In genomic region chr17:48842746-48843145, GRCh38 we compare ENCODE assay signal across 1 cellular context.
TF ChIP-seq lines count a peak whose summit lies in the region.

No MANE protein-coding gene starts in this region.

TF ChIP-seq in IMR-90, 13 proteins besides CTCF, POLR2A, EP300 and RAD21:
- TF ChIP-seq NFE2L2 (IDR thresholded peaks at IDR 0.05; ENCODE audit: low read depth, low read length) = no peak
- no peak for TF ChIP-seq MAZ (IDR thresholded peaks at IDR 0.05; ENCODE audit: borderline replicate concordance, low read depth, low read length)
- no peak for TF ChIP-seq RCOR1 (IDR thresholded peaks at IDR 0.05; ENCODE audit: insufficient replicate concordance, low read length)
- TF ChIP-seq CEBPB (IDR thresholded peaks at IDR 0.05; ENCODE audit: low read depth, low read length) = no peak
- no peak for TF ChIP-seq MXI1 (IDR thresholded peaks at IDR 0.05; ENCODE audit: borderline replicate concordance, low read depth, low read length)
- TF ChIP-seq CHD1 (IDR thresholded peaks at IDR 0.05; ENCODE audit: low read depth, low read length) = no peak
- no peak for TF ChIP-seq FOS (IDR thresholded peaks at IDR 0.05; ENCODE audit: low read depth, low read length)
- TF ChIP-seq MAFK (IDR thresholded peaks at IDR 0.05; ENCODE audit: low read depth, low read length) = no peak
- TF ChIP-seq SMC3 (IDR thresholded peaks at IDR 0.05; ENCODE audit: low read depth, low read length) = no peak
- TF ChIP-seq, protein P1, sequence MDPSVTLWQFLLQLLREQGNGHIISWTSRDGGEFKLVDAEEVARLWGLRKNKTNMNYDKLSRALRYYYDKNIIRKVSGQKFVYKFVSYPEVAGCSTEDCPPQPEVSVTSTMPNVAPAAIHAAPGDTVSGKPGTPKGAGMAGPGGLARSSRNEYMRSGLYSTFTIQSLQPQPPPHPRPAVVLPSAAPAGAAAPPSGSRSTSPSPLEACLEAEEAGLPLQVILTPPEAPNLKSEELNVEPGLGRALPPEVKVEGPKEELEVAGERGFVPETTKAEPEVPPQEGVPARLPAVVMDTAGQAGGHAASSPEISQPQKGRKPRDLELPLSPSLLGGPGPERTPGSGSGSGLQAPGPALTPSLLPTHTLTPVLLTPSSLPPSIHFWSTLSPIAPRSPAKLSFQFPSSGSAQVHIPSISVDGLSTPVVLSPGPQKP (IDR thresholded peaks at IDR 0.05; ENCODE audit: borderline replicate concordance, low read depth, low read length) = no peak
- TF ChIP-seq, protein P2, sequence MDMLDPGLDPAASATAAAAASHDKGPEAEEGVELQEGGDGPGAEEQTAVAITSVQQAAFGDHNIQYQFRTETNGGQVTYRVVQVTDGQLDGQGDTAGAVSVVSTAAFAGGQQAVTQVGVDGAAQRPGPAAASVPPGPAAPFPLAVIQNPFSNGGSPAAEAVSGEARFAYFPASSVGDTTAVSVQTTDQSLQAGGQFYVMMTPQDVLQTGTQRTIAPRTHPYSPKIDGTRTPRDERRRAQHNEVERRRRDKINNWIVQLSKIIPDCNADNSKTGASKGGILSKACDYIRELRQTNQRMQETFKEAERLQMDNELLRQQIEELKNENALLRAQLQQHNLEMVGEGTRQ (IDR thresholded peaks at IDR 0.05; ENCODE audit: low read depth, low read length) = no peak
- TF ChIP-seq BHLHE40 (IDR thresholded peaks at IDR 0.05; ENCODE audit: low read depth, low read length) = no peak
- no peak for TF ChIP-seq RFX5 (IDR thresholded peaks at IDR 0.05; ENCODE audit: low read depth, low read length)
